In the genomic region with DNA sequence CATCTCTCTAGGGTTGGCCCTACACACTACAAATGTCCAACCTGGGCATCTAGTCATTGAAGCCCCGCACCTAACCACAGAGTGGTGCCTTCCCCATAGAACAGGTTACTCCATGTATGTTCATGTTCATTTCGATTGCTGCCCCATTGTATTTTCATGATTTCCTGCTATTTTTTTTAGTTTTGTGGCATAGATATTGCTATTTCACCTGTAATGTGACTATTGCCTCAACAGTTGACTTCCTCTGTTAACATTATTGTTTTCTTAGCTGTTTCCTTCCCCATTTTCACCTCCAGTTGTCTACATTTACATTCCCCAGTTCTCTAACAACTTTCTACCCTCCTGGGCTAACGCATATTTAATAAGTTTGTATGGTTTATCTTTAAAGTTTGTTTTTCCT, we compare ENCODE assay signal across 19 cellular contexts.
"Had no signal": no experiment of that assay in that cellular context is flagged by ENCODE, and none has a peak within 500 bp of the region (broad histone marks: within the 10 kb centered on the region; RNA-seq: fewer than 3 reads in every experiment).

No MANE protein-coding gene starts in this region.

- H3K27ac ChIP-seq: psoas muscle, right lobe of liver, suprapubic skin, thyroid gland had no signal

- H3K36me3 ChIP-seq: right lobe of liver, suprapubic skin, thyroid gland had no signal

- H3K4me3 ChIP-seq: mucosa of descending colon, psoas muscle, right lobe of liver, suprapubic skin, thyroid gland had no signal

- H3K4me3 Mint-ChIP-seq: dendritic cell treated with granulocyte-macrophage colony-stimulating factor and Interleukin-4, amounts not matched to agents 40 ng/mL and 50 ng/mL, for 4 days; naive thymus-derived CD8-positive, alpha-beta T cell; stimulated activated effector memory CD8-positive, alpha-beta T cell treated with anti-CD3 and anti-CD28 coated beads, Interleukin-12 subunit alpha, Interleukin-12 subunit beta, amount 100 ng/mL, for 72 hours; type B pancreatic cell had no signal

- H3K36me3 Mint-ChIP-seq: naive thymus-derived CD8-positive, alpha-beta T cell; stimulated activated effector memory CD8-positive, alpha-beta T cell treated with anti-CD3 and anti-CD28 coated beads, Interleukin-12 subunit alpha, Interleukin-12 subunit beta, amount 100 ng/mL, for 72 hours; type B pancreatic cell had no signal

- ATAC-seq: mucosa of descending colon; naive thymus-derived CD8-positive, alpha-beta T cell; psoas muscle; right lobe of liver; stimulated activated effector memory CD8-positive, alpha-beta T cell treated with anti-CD3 and anti-CD28 coated beads, Interleukin-12 subunit alpha, Interleukin-12 subunit beta, amount 100 ng/mL, for 72 hours; stimulated activated naive CD8-positive, alpha-beta T cell treated with anti-CD3 and anti-CD28 coated beads, Interleukin-15, Interleukin-2, amounts not matched to agents 100 U/mL and 50 U/mL, for 24 hours had no signal

- H3K27me3 ChIP-seq: right lobe of liver, suprapubic skin, thyroid gland had no signal

- DNase-seq: erythroblast; foreskin melanocyte; head of caudate nucleus; hippocampal formation; mucosa of descending colon; naive thymus-derived CD8-positive, alpha-beta T cell; psoas muscle; retina; right lobe of liver; stimulated activated CD4-positive, alpha-beta T cell treated with anti-CD3 and anti-CD28 coated beads, Interleukin-4, amount 100 ng/mL, for 1 hour; stimulated activated CD8-positive, alpha-beta memory T cell treated with anti-CD3 and anti-CD28 coated beads, Interleukin-4, amount 100 ng/mL, for 48 hours; stimulated activated naive CD8-positive, alpha-beta T cell treated with anti-CD3 and anti-CD28 coated beads, Interleukin-15, Interleukin-2, amounts not matched to agents 100 U/mL and 50 U/mL, for 24 hours; thyroid gland had no signal

- H3K4me1 Mint-ChIP-seq: stimulated activated effector memory CD8-positive, alpha-beta T cell treated with anti-CD3 and anti-CD28 coated beads, Interleukin-12 subunit alpha, Interleukin-12 subunit beta, amount 100 ng/mL, for 72 hours had no signal

- H3K27ac Mint-ChIP-seq: dendritic cell treated with granulocyte-macrophage colony-stimulating factor and Interleukin-4, amounts not matched to agents 40 ng/mL and 50 ng/mL, for 4 days; stimulated activated effector memory CD8-positive, alpha-beta T cell treated with anti-CD3 and anti-CD28 coated beads, Interleukin-12 subunit alpha, Interleukin-12 subunit beta, amount 100 ng/mL, for 72 hours; type B pancreatic cell had no signal

- H3K27me3 Mint-ChIP-seq: type B pancreatic cell had no signal

- H3K9me3 ChIP-seq: mucosa of descending colon, psoas muscle, right lobe of liver, suprapubic skin, thyroid gland had no signal

- FAIRE-seq: colon, urothelium cell line had no signal

- H3K9me3 Mint-ChIP-seq: dendritic cell treated with granulocyte-macrophage colony-stimulating factor and Interleukin-4, amounts not matched to agents 40 ng/mL and 50 ng/mL, for 4 days; stimulated activated effector memory CD8-positive, alpha-beta T cell treated with anti-CD3 and anti-CD28 coated beads, Interleukin-12 subunit alpha, Interleukin-12 subunit beta, amount 100 ng/mL, for 72 hours; type B pancreatic cell had no signal

- H3K4me1 ChIP-seq: right lobe of liver, suprapubic skin, thyroid gland had no signal
